In the genomic region with DNA sequence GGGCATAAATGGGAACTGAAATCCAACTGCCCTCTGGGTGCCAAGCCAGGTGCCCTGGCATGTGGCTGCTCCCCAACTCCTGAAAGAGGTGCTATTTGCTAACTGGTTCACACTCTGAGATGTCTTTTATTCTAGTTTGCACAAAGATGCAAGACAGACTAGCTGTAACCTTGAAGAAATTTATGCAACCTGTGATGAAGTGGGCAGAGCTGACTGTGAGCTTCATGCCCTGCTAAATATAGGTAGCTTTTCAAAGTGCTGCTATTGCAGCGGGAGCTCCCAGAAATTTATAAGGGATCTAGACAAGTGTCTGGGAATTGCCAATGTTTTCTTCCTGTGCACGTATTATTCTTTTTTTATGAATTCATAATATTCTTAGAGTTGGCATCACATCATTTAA, we compare ENCODE assay signal across 35 cellular contexts.
"Had no signal": no experiment of that assay in that cellular context is flagged by ENCODE, and none has a peak within 500 bp of the region (broad histone marks: within the 10 kb centered on the region; RNA-seq: fewer than 3 reads in every experiment).

No MANE protein-coding gene starts in this region.

- H3K36me3 ChIP-seq: MG63 had no signal

- H3K4me2 ChIP-seq: KMS-11 had no signal

- H3K27ac ChIP-seq: KMS-11 had no signal

- H3K27me3 ChIP-seq: MG63 had no signal

- DNase-seq: Karpas-422, Kasumi-1, KG1, MG63, MM.1S, MV-4-11, NCI-H1048, NCI-H1092, NCI-H1092 treated with DMSO at 0.1 percent for 48 hours, NCI-H1105, NCI-H1105 treated with DMSO at 0.1 percent for 48 hours, NCI-H1417, NCI-H1417 treated with DMSO at 0.1 percent for 48 hours, NCI-H1436, NCI-H1436 treated with DMSO at 0.1 percent for 48 hours, NCI-H146, NCI-H1694, NCI-H1694 treated with DMSO at 0.1 percent for 48 hours, NCI-H187, NCI-H187 treated with DMSO at 0.1 percent for 48 hours, NCI-H1930, NCI-H2029, NCI-H2029 treated with DMSO at 0.1 percent for 48 hours, NCI-H2081, NCI-H2081 treated with DMSO at 0.1 percent for 48 hours, NCI-H2107, NCI-H2171, NCI-H2171 treated with DMSO at 0.1 percent for 48 hours, NCI-H2227 treated with DMSO at 0.1 percent for 48 hours, NCI-H226, NCI-H345, NCI-H446, NCI-H446 treated with DMSO at 0.1 percent for 48 hours, NCI-H510A had no signal

- H3K4me3 ChIP-seq: MG63 had no signal
